In the genomic region with DNA sequence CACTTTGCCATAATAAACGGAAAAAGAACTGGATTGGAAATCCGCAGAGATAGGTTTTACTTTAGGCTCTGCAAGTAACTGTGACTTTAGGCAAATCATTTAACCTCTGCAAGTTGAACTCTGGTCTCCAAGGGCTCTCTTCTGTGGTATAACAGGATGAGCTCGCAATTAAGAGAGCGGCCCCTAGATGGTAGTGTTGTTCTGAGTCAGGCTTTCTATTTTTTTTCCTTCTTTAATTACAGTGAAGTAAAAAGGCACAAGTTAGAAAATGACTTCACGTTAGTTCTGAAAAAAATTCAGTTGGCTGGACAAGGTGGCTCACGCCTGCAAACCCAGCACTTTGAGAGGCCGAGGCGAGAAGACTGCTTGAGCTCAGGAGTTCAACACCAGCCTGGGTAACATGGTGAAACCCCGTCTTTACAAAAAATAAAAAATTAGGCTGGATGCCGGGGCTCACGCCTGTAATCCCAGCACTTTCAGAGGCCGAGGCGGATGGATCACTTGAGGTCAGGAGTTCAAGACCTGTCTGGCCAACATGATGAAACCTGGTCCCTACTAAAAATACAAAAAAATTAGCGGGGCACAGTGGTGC, we compare ENCODE assay signal across 8 cellular contexts. TPM values are rescaled to one million over a fixed set of nuclear protein-coding genes. Genes with fewer than 3 reads are reported as not detected.
A peak's percentile ranks its signal among the peaks of the same experiment; 100 is the strongest.
DNase-seq lines count a peak whose midpoint lies in the region; ATAC-seq, FAIRE-seq and TF ChIP-seq lines count a peak whose summit lies in the region.

No MANE protein-coding gene starts in this region.

- peak; percentile 97 for ATAC-seq in HG02678 (IDR thresholded peaks at IDR 0.05; ENCODE audit: unreplicated experiment)

- no peaks in the 10 kb centered on the region for H3K4me1 ChIP-seq in keratinocyte (ENCODE audit: control insufficient read depth, extremely low read depth, insufficient read depth, low read length)

- no peaks in the 10 kb centered on the region for H4K20me1 ChIP-seq in keratinocyte (ENCODE audit: control insufficient read depth, extremely low read depth, insufficient read depth, low read length)

- H3K36me3 ChIP-seq in keratinocyte (ENCODE audit: control insufficient read depth in 2 of 2, extremely low read depth in 1 of 2, insufficient read depth in 2 of 2, low read length in 2 of 2), result peaks cover 5 to 11% of the 10 kb centered on the region in 2 experiments

- DNase-seq in AG04450 (ENCODE audit: low read depth, low spot score) (peak; percentile 24), GM13977 (ENCODE audit: low spot score) (peak; percentile 72), NB4 (ENCODE audit: low read depth) (peak; percentile 71), SW480 (ENCODE audit: low spot score) (peak; percentile 63), cardiac fibroblast (ENCODE audit: low read depth in 2 of 2) (peak; percentile 78 to 82), keratinocyte (ENCODE audit: low read depth, low spot score) (no peak)
- peak; percentile 40 for DNase-seq in stimulated activated CD4-positive, alpha-beta T cell treated with anti-CD3 and anti-CD28 coated beads, Interleukin-4, amount 100 ng/mL, for 1 hour

- POLR2A ChIA-PET in AG04450 (lab: Yijun Ruan, JAX), result no interaction called here

- H3K79me2 ChIP-seq in keratinocyte (ENCODE audit: control insufficient read depth, insufficient read depth, low read length), result no peaks in the 10 kb centered on the region

- in situ Hi-C loops in GM13977 (cut with MboI; ENCODE audit: low pct_unique_long_range_greater_than_20kb, low sequenced_read_pairs, unreplicated experiment), result no loop called here

- H3K27ac ChIP-seq in AG04450 (ENCODE audit: low read depth, low read length) (no peak overlapping the region), keratinocyte (ENCODE audit: control insufficient read depth, insufficient read depth, low read length) (no peak overlapping the region)

- no peak overlapping the region for H2AFZ ChIP-seq in keratinocyte (ENCODE audit: control insufficient read depth, low read length)

- H3K4me3 ChIP-seq in AG04450 (ENCODE audit: low read depth, low read length) (no peak overlapping the region), NB4 (ENCODE audit: low read depth, low read length) (no peak overlapping the region), cardiac fibroblast (replicated peaks in 1 of 2; ENCODE audit: low read depth in 2 of 2, low read length in 2 of 2) (no peak overlapping the region), keratinocyte (ENCODE audit: control insufficient read depth in 2 of 3, extremely low read depth in 1 of 3, insufficient read depth in 2 of 3, low read depth in 1 of 3, low read length in 3 of 3) (no peak overlapping the region)

- FAIRE-seq in keratinocyte (lab: Jason Lieb, UNC), result peak; percentile 67

- CTCF ChIA-PET in AG04450 (lab: Charles Lee), result interaction anchor here (0.5 to 2.5 kb wide), 49 partner anchors 9 to 1654 kb away, joined by 3 to 25 read pairs (median 4); a partner anchor contains a TSS

- H3K9me1 ChIP-seq in keratinocyte (ENCODE audit: control insufficient read depth, extremely low read depth, insufficient read depth, low read length), result peaks cover 3% of the 10 kb centered on the region

- TF ChIP-seq CTCF in AG04450 (IDR thresholded peaks at IDR 0.05; ENCODE audit: low read depth, low read length), result peak; percentile 82
- peak; percentile 68 for TF ChIP-seq CTCF in GM13977 (IDR thresholded peaks at IDR 0.05; ENCODE audit: extremely low read depth, insufficient read depth, missing control alignments)
- peak; percentile 71 for TF ChIP-seq CTCF in NB4 (IDR thresholded peaks at IDR 0.05; ENCODE audit: low read depth, low read length)
- peak; percentile 71 for TF ChIP-seq CTCF in cardiac fibroblast (IDR thresholded peaks at IDR 0.05; ENCODE audit: low read depth, low read length)
- peak; percentile 55 to 67 (median 56) for TF ChIP-seq CTCF in keratinocyte (optimal IDR thresholded peaks at IDR 0.05 in 1 of 3, IDR thresholded peaks at IDR 0.05 in 1 of 3, conservative IDR thresholded peaks at IDR 0.05 in 1 of 3; ENCODE audit: extremely low read depth in 1 of 3, insufficient read depth in 2 of 3, low read length in 3 of 3)

- no peak overlapping the region for H3K4me2 ChIP-seq in keratinocyte (ENCODE audit: control insufficient read depth, extremely low read depth, insufficient read depth, low read depth, low read length)

- H3K9ac ChIP-seq in keratinocyte (ENCODE audit: control insufficient read depth, extremely low read depth, insufficient read depth, low read length), result no peak overlapping the region

- H3K9me3 ChIP-seq in AG04450 (ENCODE audit: control insufficient read depth, insufficient read depth, low read length) (no peaks in the 10 kb centered on the region), keratinocyte (ENCODE audit: control insufficient read depth, low read depth, low read length) (no peaks in the 10 kb centered on the region)

- no peak for TF ChIP-seq POLR2A in NB4 (IDR thresholded peaks at IDR 0.05; ENCODE audit: extremely low read depth, insufficient read length)

- no peaks in the 10 kb centered on the region for H3K27me3 ChIP-seq in AG04450 (ENCODE audit: control insufficient read depth, insufficient read depth, low read length)
- H3K27me3 ChIP-seq in keratinocyte (ENCODE audit: control insufficient read depth, extremely low read depth, insufficient read depth, low read length), result no peaks in the 10 kb centered on the region

- dilution Hi-C loops in keratinocyte (cut with MboI; ENCODE audit: extremely low pct_ligation_motif_present, low sequenced_read_pairs), result no loop called here

RNA-seq across cellular contexts. Expression of a gene that starts 18.0 kb away (rescaled TPM):
- 3,195 and 4,190 TPM in 2 replicates for polyA plus RNA-seq in AG04450 (2011; rRNA removed)
- polyA minus RNA-seq in AG04450 (2011; rRNA and poly(A)+ RNA removed), result 201 and 376 TPM in 2 replicates
- 1,896 to 3,377 TPM (median 2,421 TPM) in 3 replicates for polyA plus RNA-seq in keratinocyte
- 1,710 TPM for polyA plus RNA-seq in keratinocyte (2011; ENCODE audit: low read depth)
- 2,366 and 4,223 TPM in 2 replicates for polyA plus RNA-seq in keratinocyte (2011; cell fraction: cytosol; rRNA removed)
- polyA plus RNA-seq in keratinocyte (2011; cell fraction: nucleus; rRNA removed), result 493 and 638 TPM in 2 replicates
- polyA plus RNA-seq in keratinocyte (2012; ENCODE audit: low replicate concordance), result 1,575 and 2,799 TPM in 2 replicates
- polyA minus RNA-seq in keratinocyte, result 125 to 699 TPM (median 381 TPM) in 3 replicates
- polyA minus RNA-seq in keratinocyte (2011; cell fraction: cytosol; rRNA and poly(A)+ RNA removed), result 566 TPM
- polyA minus RNA-seq in keratinocyte (2011; cell fraction: nucleus; rRNA and poly(A)+ RNA removed), result 69.2 and 118 TPM in 2 replicates
